1 cellular context compared by ENCODE assay signal in genomic region chr12:31845613-31846321, GRCh38.
TF ChIP-seq lines count a peak whose summit lies in the region.

No MANE protein-coding gene starts in this region.

TF ChIP-seq in HepG2, 621 proteins besides CTCF, POLR2A, EP300 and RAD21 (continued from another document and continues in another):
- TF ChIP-seq ZNF740 (CRISPR knock-in tag; IDR thresholded peaks at IDR 0.05): no peak
- TF ChIP-seq ZNF891 (CRISPR knock-in tag; IDR thresholded peaks at IDR 0.05): no peak
- no peak for TF ChIP-seq NFE2L2 (IDR thresholded peaks at IDR 0.05; ENCODE audit: low read length)
- TF ChIP-seq IRX3 (CRISPR knock-in tag; IDR thresholded peaks at IDR 0.05; ENCODE audit: borderline replicate concordance, low read depth): no peak
- no peak for TF ChIP-seq ZNF720 (CRISPR knock-in tag; IDR thresholded peaks at IDR 0.05)
- no peak for TF ChIP-seq HBP1 (CRISPR knock-in tag; IDR thresholded peaks at IDR 0.05; ENCODE audit: low read depth)
- TF ChIP-seq BCL6 (CRISPR knock-in tag; IDR thresholded peaks at IDR 0.05): peak; percentile 100
- TF ChIP-seq MTA1 (CRISPR knock-in tag; IDR thresholded peaks at IDR 0.05; ENCODE audit: borderline replicate concordance): no peak
- TF ChIP-seq HMGXB3 (CRISPR knock-in tag; IDR thresholded peaks at IDR 0.05; ENCODE audit: borderline replicate concordance): no peak
- no peak for TF ChIP-seq KDM2A (CRISPR knock-in tag; IDR thresholded peaks at IDR 0.05; ENCODE audit: borderline replicate concordance, low read depth)
- TF ChIP-seq PRDM10 (CRISPR knock-in tag; IDR thresholded peaks at IDR 0.05; ENCODE audit: low read depth): no peak
- no peak for TF ChIP-seq UBTF (CRISPR knock-in tag; IDR thresholded peaks at IDR 0.05)
- no peak for TF ChIP-seq ZNF407 (CRISPR knock-in tag; IDR thresholded peaks at IDR 0.05; ENCODE audit: not compliant biosample characterization)
- peak; percentile 60; the same call in 1 of the 2 replicates for TF ChIP-seq ELF3 (CRISPR knock-in tag; IDR thresholded peaks at IDR 0.05)
- TF ChIP-seq NR2F6 (IDR thresholded peaks at IDR 0.05): 0 out of 2 replicates have a peak, but pooled peaks have one; percentile 47
- TF ChIP-seq NR2F6 (CRISPR knock-in tag; IDR thresholded peaks at IDR 0.05): peak; percentile 37; the same call in 1 of the 2 replicates
- TF ChIP-seq ZNF484 (CRISPR knock-in tag; IDR thresholded peaks at IDR 0.05; ENCODE audit: borderline replicate concordance, low read depth): no peak
- peak; percentile 15; the same call in 1 of the 2 replicates for TF ChIP-seq SALL1 (CRISPR knock-in tag; IDR thresholded peaks at IDR 0.05)
- TF ChIP-seq PRDM15 (CRISPR knock-in tag; IDR thresholded peaks at IDR 0.05): no peak
- TF ChIP-seq U2AF2 (IDR thresholded peaks at IDR 0.05; ENCODE audit: low read depth, low read length): no peak
- TF ChIP-seq PHF5A (CRISPR knock-in tag; IDR thresholded peaks at IDR 0.05; ENCODE audit: low read depth, unreplicated experiment): no peak
- no peak for TF ChIP-seq TCF7L2 (IDR thresholded peaks at IDR 0.05; ENCODE audit: low read depth, low read length)
- peak; percentile 29; the same call in 1 of the 2 replicates for TF ChIP-seq HNF1B (CRISPR knock-in tag; IDR thresholded peaks at IDR 0.05)
- TF ChIP-seq ZNF12 (CRISPR knock-in tag; IDR thresholded peaks at IDR 0.05): peak; percentile 41; the same call in 1 of the 2 replicates
- TF ChIP-seq ZFAT (CRISPR knock-in tag; conservative IDR thresholded peaks at IDR 0.05): no peak
- TF ChIP-seq SRSF1 (optimal IDR thresholded peaks at IDR 0.05; ENCODE audit: low read depth, low read length): no peak
- TF ChIP-seq TAF1 (CRISPR knock-in tag; IDR thresholded peaks at IDR 0.05): no peak
